ENCODE assay signal across 23 cellular contexts in genomic region chrX:17525266-17525665, GRCh38.
DNase-seq lines count a peak whose midpoint lies in the region; ATAC-seq, FAIRE-seq and TF ChIP-seq lines count a peak whose summit lies in the region.
"Had no signal": no experiment of that assay in that cellular context is flagged by ENCODE, and none has a peak within 500 bp of the region (broad histone marks: within the 10 kb centered on the region; RNA-seq: fewer than 3 reads in every experiment).

No MANE protein-coding gene starts in this region.

- H3K27me3 Mint-ChIP-seq in nephron (ENCODE audit: low read depth): peaks cover 5% of the 10 kb centered on the region

- FAIRE-seq in RCC 7860 (lab: Jason Lieb, UNC): peak; percentile 48
- FAIRE-seq: G401.6, GM18507, H54, HTR-8/SVneo had no signal

- intact Hi-C loops in posterior cingulate gyrus (cut with DNase I): no loop called here

- no peak for TF ChIP-seq CTCF in fibroblast of pulmonary artery (IDR thresholded peaks at IDR 0.05; ENCODE audit: low read length, missing control alignments)
- no peak for TF ChIP-seq CTCF in nephron (IDR thresholded peaks at IDR 0.05; ENCODE audit: unreplicated experiment in 3 of 3)

- no peak for DNase-seq in RCC 7860 (ENCODE audit: low spot score)
- peak; percentile 18 for DNase-seq in fibroblast of pulmonary artery (ENCODE audit: low read depth)
- no peak for DNase-seq in HEK293T (ENCODE audit: extremely low spot score)
- DNase-seq in NCI-H510A (lab: John Stamatoyannopoulos, UW): no peak
- DNase-seq in posterior cingulate gyrus: no peak
- DNase-seq: ACHN; Calu3; CD8-positive, alpha-beta memory T cell; DMS153; NCI-H1105; NCI-H1694; NCI-H2081; NCI-H2171 treated with DMSO at 0.1 percent for 48 hours; NCI-H526; OCI-M1 had no signal

- no peak overlapping the region for H3K4me3 Mint-ChIP-seq in nephron
- H3K4me3 Mint-ChIP-seq: CD8-positive, alpha-beta memory T cell had no signal

- ATAC-seq in GM19467 (IDR thresholded peaks at IDR 0.05; ENCODE audit: unreplicated experiment): no peak
- ATAC-seq: Right ventricle myocardium inferior had no signal

- POLR2A ChIA-PET in HEK293T (lab: Yijun Ruan, JAX): no interaction called here

- no peaks in the 10 kb centered on the region for H3K9me3 Mint-ChIP-seq in nephron

- no peak overlapping the region for H3K4me3 ChIP-seq in fibroblast of pulmonary artery (replicated peaks; ENCODE audit: low read depth, low read length)
- H3K4me3 ChIP-seq: SJSA1 had no signal

- no peaks in the 10 kb centered on the region for H3K36me3 Mint-ChIP-seq in nephron (ENCODE audit: low read depth)
- H3K36me3 Mint-ChIP-seq: CD8-positive, alpha-beta memory T cell had no signal

- CTCF ChIA-PET in HEK293T (lab: Yijun Ruan, JAX): no interaction called here

- peaks cover 63% of the 10 kb centered on the region for H3K4me1 Mint-ChIP-seq in nephron
- H3K4me1 Mint-ChIP-seq: CD8-positive, alpha-beta memory T cell had no signal

- H3K27ac Mint-ChIP-seq in nephron: peak overlapping the region; percentile 81 to 91 (median 86)
- H3K27ac Mint-ChIP-seq: CD8-positive, alpha-beta memory T cell had no signal

TF ChIP-seq in HEK293T, 16 proteins besides CTCF, POLR2A, EP300 and RAD21:
- TF ChIP-seq, protein P1, sequence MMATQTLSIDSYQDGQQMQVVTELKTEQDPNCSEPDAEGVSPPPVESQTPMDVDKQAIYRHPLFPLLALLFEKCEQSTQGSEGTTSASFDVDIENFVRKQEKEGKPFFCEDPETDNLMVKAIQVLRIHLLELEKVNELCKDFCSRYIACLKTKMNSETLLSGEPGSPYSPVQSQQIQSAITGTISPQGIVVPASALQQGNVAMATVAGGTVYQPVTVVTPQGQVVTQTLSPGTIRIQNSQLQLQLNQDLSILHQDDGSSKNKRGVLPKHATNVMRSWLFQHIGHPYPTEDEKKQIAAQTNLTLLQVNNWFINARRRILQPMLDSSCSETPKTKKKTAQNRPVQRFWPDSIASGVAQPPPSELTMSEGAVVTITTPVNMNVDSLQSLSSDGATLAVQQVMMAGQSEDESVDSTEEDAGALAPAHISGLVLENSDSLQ (IDR thresholded peaks at IDR 0.05): no peak
- TF ChIP-seq FOXM1 (IDR thresholded peaks at IDR 0.05; ENCODE audit: borderline replicate concordance) (no peak), FOXA1 (IDR thresholded peaks at IDR 0.05) (no peak), ARNT (IDR thresholded peaks at IDR 0.05) (no peak), L3MBTL2 (conservative IDR thresholded peaks at IDR 0.05) (no peak), CTBP1 (IDR thresholded peaks at IDR 0.05; ENCODE audit: borderline replicate concordance) (no peak), BHLHE40 (IDR thresholded peaks at IDR 0.05; ENCODE audit: borderline replicate concordance) (no peak), ZNF384 (IDR thresholded peaks at IDR 0.05) (no peak), TARDBP (IDR thresholded peaks at IDR 0.05) (no peak), LEF1 (IDR thresholded peaks at IDR 0.05; ENCODE audit: borderline replicate concordance) (no peak), SP1 (IDR thresholded peaks at IDR 0.05) (no peak), ELF4 (IDR thresholded peaks at IDR 0.05) (no peak), FOXK2 (IDR thresholded peaks at IDR 0.05) (no peak), SUZ12 (IDR thresholded peaks at IDR 0.05) (no peak), HDGF (IDR thresholded peaks at IDR 0.05; ENCODE audit: borderline replicate concordance) (no peak), NFRKB (IDR thresholded peaks at IDR 0.05) (no peak)
